22 cellular contexts compared by ENCODE assay signal in the genomic region with DNA sequence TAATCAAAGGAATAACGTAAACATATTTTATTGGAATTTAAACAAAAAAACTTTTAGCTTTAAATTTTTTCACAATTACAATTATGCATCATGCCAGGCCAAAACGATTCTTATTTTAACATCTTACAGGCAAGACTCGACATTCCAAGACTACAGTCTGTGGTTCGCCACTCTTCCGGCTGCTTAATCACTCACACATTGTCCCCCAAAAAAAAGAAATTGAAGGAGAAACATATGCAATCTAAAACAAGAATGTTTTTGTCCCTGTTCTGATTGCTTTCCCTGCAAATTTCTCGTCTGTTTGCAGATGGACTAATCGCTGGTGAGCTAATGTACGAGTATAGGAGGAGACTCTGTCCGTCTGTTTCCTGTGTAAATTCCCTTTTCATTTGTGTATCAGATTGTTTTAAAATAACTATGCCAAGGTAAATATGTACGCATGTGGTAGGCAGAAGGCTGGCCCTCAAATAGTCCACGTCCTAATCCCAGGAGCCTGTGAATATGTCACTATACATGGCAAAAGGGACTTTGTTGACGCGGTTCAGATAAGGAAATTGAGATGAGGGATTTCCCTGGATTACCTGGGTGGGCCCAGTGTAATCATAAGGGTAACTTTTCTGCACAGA. TPM values are rescaled to one million over a fixed set of nuclear protein-coding genes. Genes with fewer than 3 reads are reported as not detected.
"Had no signal": no experiment of that assay in that cellular context is flagged by ENCODE, and none has a peak within 500 bp of the region (broad histone marks: within the 10 kb centered on the region; RNA-seq: fewer than 3 reads in every experiment).

No MANE protein-coding gene starts in this region.

- H3K9me3 ChIP-seq: tibial nerve, vagina had no signal

- H3K4me1 ChIP-seq: foreskin keratinocyte, tibial nerve, vagina had no signal

- H3K27me3 ChIP-seq: dorsolateral prefrontal cortex, foreskin keratinocyte, tibial nerve, vagina had no signal

- DNase-seq: activated CD4-positive, alpha-beta memory T cell treated with anti-CD3 and anti-CD28 coated beads, Interleukin-2, amount 10 ng/mL, durations not matched to agents 7 days and 5 days; activated CD4-positive, alpha-beta T cell treated with anti-CD3 and anti-CD28 coated beads for 4 hours; activated effector memory CD4-positive, alpha-beta T cell treated with Interleukin-2 at 50 U/mL for 16 hours; activated T-cell treated with anti-CD3 and anti-CD28 coated beads, Interleukin-2, amount 50 U/mL, for 4 hours; dorsolateral prefrontal cortex; foreskin keratinocyte; nucleus accumbens; right cardiac atrium; small intestine; stimulated activated CD4-positive, alpha-beta T cell treated with anti-CD3 and anti-CD28 coated beads, Interleukin-4, amount 100 ng/mL, for 4 hours; stimulated activated CD8-positive, alpha-beta memory T cell treated with anti-CD3 and anti-CD28 coated beads, Interleukin-4, amount 100 ng/mL, for 48 hours; stimulated activated naive CD4-positive, alpha-beta T cell treated with Interleukin-2 at 50 U/mL for 16 hours; substantia nigra; T1000 had no signal

- H3K27ac ChIP-seq: dorsolateral prefrontal cortex, foreskin keratinocyte, tibial nerve, vagina had no signal

- ATAC-seq: activated T-cell treated with anti-CD3 and anti-CD28 coated beads, Interleukin-2, amount 50 U/mL, for 4 hours; foreskin keratinocyte; right cardiac atrium had no signal

- H3K4me3 ChIP-seq: dorsolateral prefrontal cortex, tibial nerve, vagina had no signal

RNA-seq across cellular contexts. Expression of a gene that starts 37.7 kb away (rescaled TPM):
- total RNA-seq: activated CD4-positive, alpha-beta memory T cell treated with anti-CD3 and anti-CD28 coated beads, Interleukin-2, amount 10 ng/mL, durations not matched to agents 7 days and 5 days; activated T-cell treated with anti-CD3 and anti-CD28 coated beads, Interleukin-2, amount 50 U/mL, for 4 hours; cardiac septum; foreskin keratinocyte; kidney epithelial cell; lower leg skin; mesenteric fat pad; posterior vena cava; right cardiac atrium; tibial nerve; vagina had no signal
- polyA plus RNA-seq: esophagus, foreskin keratinocyte, right cardiac atrium had no signal
